29 cellular contexts compared by ENCODE assay signal in genomic region chr1:114314098-114314497, GRCh38.
DNase-seq lines count a peak whose midpoint lies in the region; ATAC-seq and TF ChIP-seq lines count a peak whose summit lies in the region.
"Had no signal": no experiment of that assay in that cellular context is flagged by ENCODE, and none has a peak within 500 bp of the region (broad histone marks: within the 10 kb centered on the region; RNA-seq: fewer than 3 reads in every experiment).

No MANE protein-coding gene starts in this region.

- no peak overlapping the region for H3K27ac ChIP-seq in PC-9
- H3K27ac ChIP-seq: epithelial cell of prostate, sigmoid colon, SJCRH30, testis, uterus had no signal

- CTCF ChIA-PET in AG04449 (lab: Yijun Ruan, JAX) (interaction anchor here (0.6 to 1.6 kb wide), 2 partner anchors 32 to 335 kb away, joined by 3 to 4 read pairs; no protein-coding TSS in a partner anchor), PC-9 (lab: Charles Lee) (no interaction called here)

- DNase-seq in AG04449 (ENCODE audit: low read depth, low spot score) (peak; percentile 17), HFFc6 (peak; percentile 26), astrocyte of the spinal cord (ENCODE audit: low read depth, low spot score) (peak; percentile 58), hepatic stellate cell (ENCODE audit: low spot score) (peak; percentile 33), PC-9 (no peak), NCI-H446 (lab: John Stamatoyannopoulos, UW) (no peak)
- DNase-seq in stimulated activated CD4-positive, alpha-beta T cell treated with anti-CD3 and anti-CD28 coated beads, Interleukin-1b, Interleukin-23, amount 100 ng/mL, for 48 hours, result no peak
- DNase-seq: 8988T; activated CD4-positive, CD25-positive, alpha-beta regulatory T cell; activated CD8-positive, alpha-beta memory T cell treated with anti-CD3 and anti-CD28 coated beads, Interleukin-2, amount 50 U/mL, for 4 hours; activated naive CD4-positive, alpha-beta T cell treated with anti-CD3 and anti-CD28 coated beads, Interleukin-2, amount 50 U/mL, for 16 hours; CD8-positive, alpha-beta T cell; cerebellar nuclear complex; DMS 273 treated with DMSO at 0.1 percent for 48 hours; foreskin melanocyte; left cardiac atrium; NCI-H1092 treated with DMSO at 0.1 percent for 48 hours; NCI-H2029 treated with DMSO at 0.1 percent for 48 hours; NCI-H69; sigmoid colon; SJCRH30; stimulated activated naive CD8-positive, alpha-beta T cell treated with anti-CD3 and anti-CD28 coated beads, Interleukin-15, Interleukin-2, amounts not matched to agents 100 U/mL and 50 U/mL, for 24 hours; testis; uterus had no signal

- intact Hi-C loops in PC-9 (cut with micrococcal nuclease; ENCODE audit: unreplicated experiment), result no loop called here

- in situ Hi-C loops in astrocyte of the spinal cord (cut with HindIII; ENCODE audit: low sequenced_read_pairs), result no loop called here

- no peaks in the 10 kb centered on the region for H3K79me2 ChIP-seq in PC-9 (ENCODE audit: low read depth)

- H3K36me3 Mint-ChIP-seq in HFFc6 (ENCODE audit: low read depth), result peaks cover 13% of the 10 kb centered on the region
- H3K36me3 Mint-ChIP-seq: IgD-negative memory B cell had no signal

- no peaks in the 10 kb centered on the region for H3F3A ChIP-seq in PC-9 (ENCODE audit: insufficient read depth, low read depth)

- no TSS peak for BruUV-seq in PC-9 (replicated peaks; lab: Mats Ljungman, UMichigan)

- H3K27me3 ChIP-seq in PC-9 (ENCODE audit: insufficient read depth, low read depth), result no peaks in the 10 kb centered on the region
- H3K27me3 ChIP-seq: sigmoid colon, SJCRH30, testis, uterus had no signal

- no peaks in the 10 kb centered on the region for H3K36me3 ChIP-seq in PC-9 (ENCODE audit: low read depth)
- H3K36me3 ChIP-seq: sigmoid colon, SJCRH30, uterus had no signal

- peaks cover 38% of the 10 kb centered on the region for H3K4me1 Mint-ChIP-seq in HFFc6 (ENCODE audit: low read depth)
- H3K4me1 Mint-ChIP-seq: B cell, IgD-negative memory B cell had no signal

- H2AFZ ChIP-seq in PC-9, result no peak overlapping the region

- H3K9me2 ChIP-seq in PC-9 (ENCODE audit: insufficient read depth), result no peaks in the 10 kb centered on the region

- no peaks in the 10 kb centered on the region for H3K9me3 ChIP-seq in PC-9 (ENCODE audit: insufficient read depth, low read depth)
- H3K9me3 ChIP-seq: sigmoid colon, testis, uterus had no signal

- no peaks in the 10 kb centered on the region for H4K20me1 ChIP-seq in PC-9 (ENCODE audit: insufficient read depth)

- H3K27me3 Mint-ChIP-seq in HFFc6 (ENCODE audit: insufficient read depth), result no peaks in the 10 kb centered on the region; the same call in 1 of the 2 replicates
- H3K27me3 Mint-ChIP-seq: progenitor cell of endocrine pancreas had no signal

- no peak overlapping the region for H3K4me2 ChIP-seq in PC-9

- H3K4me3 ChIP-seq in AG04449 (ENCODE audit: low read depth, low read length) (no peak overlapping the region), astrocyte of the spinal cord (ENCODE audit: low read depth, low read length) (no peak overlapping the region), PC-9 (no peak overlapping the region)
- H3K4me3 ChIP-seq: sigmoid colon, SJCRH30, testis, uterus had no signal

- no peak overlapping the region for H3K27ac Mint-ChIP-seq in HFFc6
- H3K27ac Mint-ChIP-seq: B cell; CD8-positive, alpha-beta T cell; IgD-negative memory B cell; progenitor cell of endocrine pancreas had no signal

- no peaks in the 10 kb centered on the region for H3K4me1 ChIP-seq in PC-9 (replicated peaks; ENCODE audit: insufficient read depth)
- H3K4me1 ChIP-seq: SJCRH30, testis, uterus had no signal

- H3K9me3 Mint-ChIP-seq in HFFc6, result peaks cover 7% of the 10 kb centered on the region

- no peak for ATAC-seq in GM21529 (IDR thresholded peaks at IDR 0.05; ENCODE audit: unreplicated experiment)
- ATAC-seq: CD8-positive, alpha-beta T cell; left cardiac atrium; stimulated activated naive CD8-positive, alpha-beta T cell treated with anti-CD3 and anti-CD28 coated beads, Interleukin-15, Interleukin-2, amounts not matched to agents 100 U/mL and 50 U/mL, for 24 hours had no signal

- TF ChIP-seq CTCF in AG04449 (IDR thresholded peaks at IDR 0.05; ENCODE audit: insufficient read depth, low read length, missing control alignments) (no peak), HFFc6 (IDR thresholded peaks at IDR 0.05) (no peak), astrocyte of the spinal cord (IDR thresholded peaks at IDR 0.05; ENCODE audit: low read depth, low read length) (no peak), PC-9 (conservative IDR thresholded peaks at IDR 0.05) (no peak)

- H3K4me3 Mint-ChIP-seq in HFFc6, result no peak overlapping the region
- H3K4me3 Mint-ChIP-seq: B cell; CD8-positive, alpha-beta T cell; IgD-negative memory B cell had no signal

- POLR2A ChIA-PET in AG04449 (lab: Yijun Ruan, JAX), result no interaction called here
- POLR2A ChIA-PET in PC-9 (lab: Charles Lee; ENCODE audit: unreplicated experiment), result no interaction called here

Comparison
In these comparisons a context has a peak if more than half of its experiments do, and no peak if none do; other contexts are left out.
1. DNase-seq: peak in AG04449 (single experiment), HFFc6 (single experiment), astrocyte of the spinal cord (single experiment) and hepatic stellate cell (single experiment); none in PC-9 (0 of 2), NCI-H446 (0 of 2) and stimulated activated CD4-positive, alpha-beta T cell treated with anti-CD3 and anti-CD28 coated beads, Interleukin-1b, Interleukin-23, amount 100 ng/mL, for 48 hours (single experiment).